In the genomic region with DNA sequence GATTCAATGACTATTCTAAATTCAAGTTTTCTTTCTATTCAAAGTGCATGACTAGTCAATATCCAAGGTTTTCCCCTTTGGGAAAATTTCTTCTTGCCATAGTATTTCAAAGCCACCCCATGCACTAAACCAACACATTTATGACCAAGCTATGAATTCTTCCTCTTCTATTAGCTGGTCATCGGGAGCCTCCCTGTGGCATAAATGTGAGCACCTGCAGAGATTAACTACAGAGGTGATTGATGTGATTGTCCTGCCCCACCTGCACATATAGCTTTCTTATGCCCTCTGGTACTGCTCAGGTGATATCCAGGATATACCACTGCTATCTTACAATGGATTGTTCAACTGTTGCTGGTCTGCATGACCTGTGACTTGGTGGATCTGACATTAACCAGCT, we compare ENCODE assay signal across 21 cellular contexts.
"Had no signal": no experiment of that assay in that cellular context is flagged by ENCODE, and none has a peak within 500 bp of the region (broad histone marks: within the 10 kb centered on the region; RNA-seq: fewer than 3 reads in every experiment).

No MANE protein-coding gene starts in this region.

- H3K36me3 ChIP-seq: colonic mucosa, heart left ventricle, right atrium auricular region, tibial nerve, uterus had no signal

- ATAC-seq: activated CD4-positive, alpha-beta T cell treated with anti-CD3 and anti-CD28 coated beads for 36 hours; heart left ventricle had no signal

- H3K27me3 Mint-ChIP-seq: activated CD4-positive, alpha-beta memory T cell treated with anti-CD3 and anti-CD28 coated beads for 36 hours; activated CD4-positive, alpha-beta T cell treated with anti-CD3 and anti-CD28 coated beads for 36 hours; activated naive CD4-positive, alpha-beta T cell treated with anti-CD3 and anti-CD28 coated beads, Interleukin-2, amount 10 ng/mL, durations not matched to agents 7 days and 5 days; activated T-cell treated with anti-CD3 and anti-CD28 coated beads, Interleukin-2, amount 50 U/mL, for 24 hours; progenitor cell of endocrine pancreas had no signal

- H3K4me1 Mint-ChIP-seq: activated CD4-positive, alpha-beta T cell treated with anti-CD3 and anti-CD28 coated beads for 36 hours; activated naive CD4-positive, alpha-beta T cell treated with anti-CD3 and anti-CD28 coated beads, Interleukin-2, amount 10 ng/mL, durations not matched to agents 7 days and 5 days; immature natural killer cell; nephron had no signal

- H3K27me3 ChIP-seq: colonic mucosa, heart left ventricle, right atrium auricular region, tibial nerve, uterus had no signal

- H3K9me3 Mint-ChIP-seq: activated CD4-positive, alpha-beta memory T cell treated with anti-CD3 and anti-CD28 coated beads for 36 hours; nephron had no signal

- H3K27ac ChIP-seq: colonic mucosa, heart left ventricle, right atrium auricular region, skin epidermis, tibial nerve, uterus had no signal

- H3K9me3 ChIP-seq: colonic mucosa, right atrium auricular region, tibial nerve, uterus had no signal

- H3K36me3 Mint-ChIP-seq: activated CD4-positive, alpha-beta memory T cell treated with anti-CD3 and anti-CD28 coated beads for 36 hours; activated naive CD4-positive, alpha-beta T cell treated with anti-CD3 and anti-CD28 coated beads, Interleukin-2, amount 10 ng/mL, durations not matched to agents 7 days and 5 days; immature natural killer cell had no signal

- DNase-seq: activated CD4-positive, alpha-beta memory T cell treated with anti-CD3 and anti-CD28 coated beads for 36 hours; activated CD4-positive, alpha-beta T cell treated with anti-CD3 and anti-CD28 coated beads for 36 hours; activated naive CD4-positive, alpha-beta T cell treated with anti-CD3 and anti-CD28 coated beads, Interleukin-2, amount 10 ng/mL, durations not matched to agents 7 days and 5 days; activated T-cell treated with anti-CD3 and anti-CD28 coated beads, Interleukin-2, amount 50 U/mL, for 24 hours; caudate nucleus; colonic mucosa; effector CD4-positive, alpha-beta T cell; foreskin melanocyte; heart left ventricle; immature natural killer cell; nucleus accumbens; stimulated activated CD4-positive, alpha-beta T cell treated with anti-CD3 and anti-CD28 coated beads, Interleukin-4, amount 100 ng/mL, for 4 hours; stimulated activated CD8-positive, alpha-beta memory T cell treated with anti-CD3 and anti-CD28 coated beads, Interleukin-4, amount 100 ng/mL, for 48 hours; stimulated activated naive CD4-positive, alpha-beta T cell treated with Interleukin-2 at 50 U/mL for 16 hours; substantia nigra; uterus had no signal

- H3K4me3 ChIP-seq: colonic mucosa, heart left ventricle, right atrium auricular region, skin epidermis, tibial nerve, uterus had no signal

- H3K4me1 ChIP-seq: colonic mucosa, heart left ventricle, right atrium auricular region, tibial nerve, uterus had no signal

- H3K27ac Mint-ChIP-seq: activated CD4-positive, alpha-beta memory T cell treated with anti-CD3 and anti-CD28 coated beads for 36 hours; activated CD4-positive, alpha-beta T cell treated with anti-CD3 and anti-CD28 coated beads for 36 hours; activated naive CD4-positive, alpha-beta T cell treated with anti-CD3 and anti-CD28 coated beads, Interleukin-2, amount 10 ng/mL, durations not matched to agents 7 days and 5 days; activated T-cell treated with anti-CD3 and anti-CD28 coated beads, Interleukin-2, amount 50 U/mL, for 24 hours; immature natural killer cell; nephron; progenitor cell of endocrine pancreas had no signal

- H3K4me3 Mint-ChIP-seq: activated CD4-positive, alpha-beta memory T cell treated with anti-CD3 and anti-CD28 coated beads for 36 hours; activated CD4-positive, alpha-beta T cell treated with anti-CD3 and anti-CD28 coated beads for 36 hours; activated naive CD4-positive, alpha-beta T cell treated with anti-CD3 and anti-CD28 coated beads, Interleukin-2, amount 10 ng/mL, durations not matched to agents 7 days and 5 days; activated T-cell treated with anti-CD3 and anti-CD28 coated beads, Interleukin-2, amount 50 U/mL, for 24 hours; immature natural killer cell; nephron had no signal
